In genomic region chr16:84463221-84463620, GRCh38 we compare ENCODE assay signal across 25 cellular contexts. TPM values are rescaled to one million over a fixed set of nuclear protein-coding genes. Genes with fewer than 3 reads are reported as not detected.
A peak's percentile ranks its signal among the peaks of the same experiment; 100 is the strongest.
DNase-seq lines count a peak whose midpoint lies in the region; TF ChIP-seq lines count a peak whose summit lies in the region.
"Had no signal": no experiment of that assay in that cellular context is flagged by ENCODE, and none has a peak within 500 bp of the region (broad histone marks: within the 10 kb centered on the region; RNA-seq: fewer than 3 reads in every experiment).

No MANE protein-coding gene starts in this region.

- no peak overlapping the region for H3K4me2 ChIP-seq in trophoblast cell (ENCODE audit: low read length)

- H3K79me2 ChIP-seq in trophoblast cell (ENCODE audit: control insufficient read depth, insufficient read depth, low read length, poor library complexity): no peaks in the 10 kb centered on the region

- no peaks in the 10 kb centered on the region for H3K4me1 ChIP-seq in trophoblast cell (ENCODE audit: control insufficient read depth in 1 of 2, insufficient read depth in 2 of 2, low read length in 2 of 2)
- no peaks in the 10 kb centered on the region for H3K4me1 ChIP-seq in effector memory CD4-positive, alpha-beta T cell (ENCODE audit: control insufficient read depth, insufficient read depth, low read length, poor library complexity, severe bottlenecking)
- H3K4me1 ChIP-seq: ascending aorta, colonic mucosa had no signal

- H2AK5ac ChIP-seq in trophoblast cell (ENCODE audit: low read length): no peak overlapping the region

- intact Hi-C loops in activated naive CD4-positive, alpha-beta T cell treated with anti-CD3 and anti-CD28 coated beads for 36 hours (cut with micrococcal nuclease): no loop called here

- peaks cover 3% of the 10 kb centered on the region for H3K9me3 ChIP-seq in trophoblast cell (ENCODE audit: insufficient read depth, low read depth, low read length)
- peaks cover 4% of the 10 kb centered on the region for H3K9me3 ChIP-seq in effector memory CD4-positive, alpha-beta T cell (ENCODE audit: control insufficient read depth, low read length)
- H3K9me3 ChIP-seq: colonic mucosa had no signal

- no peak overlapping the region for H2BK5ac ChIP-seq in trophoblast cell (ENCODE audit: low read depth, low read length, poor library complexity)

- H2BK120ac ChIP-seq in trophoblast cell (ENCODE audit: insufficient read depth, low read length, poor library complexity): no peak overlapping the region

- H3K4me3 Mint-ChIP-seq in activated naive CD4-positive, alpha-beta T cell treated with anti-CD3 and anti-CD28 coated beads, Interleukin-2, amount 10 ng/mL, durations not matched to agents 7 days and 5 days: no peak overlapping the region
- H3K4me3 Mint-ChIP-seq in activated naive CD4-positive, alpha-beta T cell treated with anti-CD3 and anti-CD28 coated beads for 36 hours: no peak overlapping the region
- H3K4me3 Mint-ChIP-seq in osteocyte (ENCODE audit: unreplicated experiment): no peak overlapping the region
- H3K4me3 Mint-ChIP-seq: activated B cell treated with CpG ODN at 0.5 μM for 24 hours; B cell; CD4-positive, alpha-beta memory T cell; stimulated activated naive B cell treated with anti-CD40 and anti-IgM and Interleukin-4, amounts not matched to agents 10 μg/mL and 1 μg/mL and 100 μg/mL, for 72 hours had no signal

- no peaks in the 10 kb centered on the region for H3K27me3 ChIP-seq in trophoblast cell (ENCODE audit: insufficient read depth, low read length)
- H3K27me3 ChIP-seq in effector memory CD4-positive, alpha-beta T cell (replicated peaks; ENCODE audit: control insufficient read depth, insufficient read depth, low read length, poor library complexity, severe bottlenecking): no peaks in the 10 kb centered on the region
- H3K27me3 ChIP-seq: ascending aorta, colonic mucosa had no signal

- no peak overlapping the region for H3K23ac ChIP-seq in trophoblast cell (ENCODE audit: low read length)

- no peak for TF ChIP-seq CTCF in osteocyte (IDR thresholded peaks at IDR 0.05)

- no peak for DNase-seq in activated naive CD4-positive, alpha-beta T cell treated with anti-CD3 and anti-CD28 coated beads, Interleukin-2, amount 10 ng/mL, durations not matched to agents 7 days and 5 days
- DNase-seq in activated naive CD4-positive, alpha-beta T cell treated with anti-CD3 and anti-CD28 coated beads for 36 hours: no peak
- DNase-seq in islet precursor cell (peak; percentile 39), osteocyte (ENCODE audit: extremely low spot score, unreplicated experiment) (peak; percentile 48), kidney glomerular epithelial cell (lab: John Stamatoyannopoulos, UW) (no peak), trophoblast cell (no peak)
- no peak for DNase-seq in effector memory CD4-positive, alpha-beta T cell
- DNase-seq: activated B cell treated with CpG ODN at 0.5 μM for 24 hours; activated CD4-positive, alpha-beta T cell treated with anti-CD3 and anti-CD28 coated beads, Interleukin-2, amount 50 U/mL, for 4 hours; CD4-positive, alpha-beta memory T cell; colonic mucosa; effector CD8-positive, alpha-beta T cell; H7; hypothalamus; KBM-7; mesendoderm; NCI-H1092 treated with DMSO at 0.1 percent for 48 hours; NCI-H1930; NCI-H2171 treated with DMSO at 0.1 percent for 48 hours; NCI-H510A; nucleus accumbens; stimulated activated naive B cell treated with anti-CD40 and anti-IgM and Interleukin-4, amounts not matched to agents 10 μg/mL and 1 μg/mL and 100 μg/mL, for 72 hours had no signal

- no peak overlapping the region for H3K4me3 ChIP-seq in trophoblast cell (ENCODE audit: low read depth, low read length)
- no peak overlapping the region for H3K4me3 ChIP-seq in effector memory CD4-positive, alpha-beta T cell (ENCODE audit: insufficient read depth, low read depth, low read length, poor library complexity, severe bottlenecking)
- H3K4me3 ChIP-seq: ascending aorta, colonic mucosa had no signal

- no peak overlapping the region for H2BK12ac ChIP-seq in trophoblast cell (ENCODE audit: low read length)

- H3K9ac ChIP-seq in trophoblast cell (ENCODE audit: low read length): no peak overlapping the region

- H3K4me1 Mint-ChIP-seq in activated naive CD4-positive, alpha-beta T cell treated with anti-CD3 and anti-CD28 coated beads, Interleukin-2, amount 10 ng/mL, durations not matched to agents 7 days and 5 days: peaks cover 11% of the 10 kb centered on the region
- no peaks in the 10 kb centered on the region for H3K4me1 Mint-ChIP-seq in activated naive CD4-positive, alpha-beta T cell treated with anti-CD3 and anti-CD28 coated beads for 36 hours (ENCODE audit: low read depth)
- no peaks in the 10 kb centered on the region for H3K4me1 Mint-ChIP-seq in osteocyte (ENCODE audit: unreplicated experiment)
- H3K4me1 Mint-ChIP-seq: activated B cell treated with CpG ODN at 0.5 μM for 24 hours; B cell; stimulated activated naive B cell treated with anti-CD40 and anti-IgM and Interleukin-4, amounts not matched to agents 10 μg/mL and 1 μg/mL and 100 μg/mL, for 72 hours had no signal

- H3K9me3 Mint-ChIP-seq in activated naive CD4-positive, alpha-beta T cell treated with anti-CD3 and anti-CD28 coated beads, Interleukin-2, amount 10 ng/mL, durations not matched to agents 7 days and 5 days: peaks cover 19% of the 10 kb centered on the region
- H3K9me3 Mint-ChIP-seq in activated naive CD4-positive, alpha-beta T cell treated with anti-CD3 and anti-CD28 coated beads for 36 hours: peaks cover 12% of the 10 kb centered on the region
- peaks cover 8% of the 10 kb centered on the region for H3K9me3 Mint-ChIP-seq in osteocyte (ENCODE audit: unreplicated experiment)

- peak overlapping the region; percentile 7 for H3K27ac Mint-ChIP-seq in activated naive CD4-positive, alpha-beta T cell treated with anti-CD3 and anti-CD28 coated beads, Interleukin-2, amount 10 ng/mL, durations not matched to agents 7 days and 5 days
- H3K27ac Mint-ChIP-seq in activated naive CD4-positive, alpha-beta T cell treated with anti-CD3 and anti-CD28 coated beads for 36 hours: no peak overlapping the region
- H3K27ac Mint-ChIP-seq in osteocyte (ENCODE audit: unreplicated experiment): no peak overlapping the region
- H3K27ac Mint-ChIP-seq: activated B cell treated with CpG ODN at 0.5 μM for 24 hours; activated T-helper 2 cell treated with anti-CD3 and anti-CD28 coated beads, Interferon-gamma antibody, Interleukin-2, Interleukin-4, amounts not matched to agents 10 μg/mL and 5 μg/mL and 100 μg/mL, durations not matched to agents 14 hours and 24 hours and 36 hours; B cell; CD4-positive, alpha-beta memory T cell; stimulated activated naive B cell treated with anti-CD40 and anti-IgM and Interleukin-4, amounts not matched to agents 10 μg/mL and 1 μg/mL and 100 μg/mL, for 72 hours had no signal

- H3K4ac ChIP-seq in trophoblast cell (ENCODE audit: low read depth, low read length): no peak overlapping the region

- H3K14ac ChIP-seq in trophoblast cell (ENCODE audit: low read length): no peak overlapping the region

- no CpG with 5 or more reads among the region's 7 CpGs for WGBS in trophoblast cell (ENCODE audit: extremely low coverage, insufficient coverage, insufficient read length)

- H4K91ac ChIP-seq in trophoblast cell (ENCODE audit: low read depth, low read length): no peak overlapping the region

- peaks cover 33 to 42% of the 10 kb centered on the region in 2 experiments for H3K36me3 ChIP-seq in trophoblast cell (ENCODE audit: control insufficient read depth in 1 of 2, insufficient read depth in 2 of 2, low read length in 2 of 2)
- H3K36me3 ChIP-seq in effector memory CD4-positive, alpha-beta T cell (ENCODE audit: control insufficient read depth, insufficient read depth, low read length): peaks cover 5% of the 10 kb centered on the region

- no peak overlapping the region for H3K27ac ChIP-seq in trophoblast cell (ENCODE audit: low read depth, low read length)
- H3K27ac ChIP-seq in effector memory CD4-positive, alpha-beta T cell (ENCODE audit: insufficient read depth, low read length, poor library complexity, severe bottlenecking): no peak overlapping the region
- H3K27ac ChIP-seq: ascending aorta, colonic mucosa had no signal

- no peak overlapping the region for H3K18ac ChIP-seq in trophoblast cell (ENCODE audit: low read length)

- CTCF ChIA-PET in activated naive CD4-positive, alpha-beta T cell treated with anti-CD3 and anti-CD28 coated beads, Interleukin-2, amount 10 ng/mL, durations not matched to agents 7 days and 5 days (lab: Charles Lee): no interaction called here
- CTCF ChIA-PET in activated naive CD4-positive, alpha-beta T cell treated with anti-CD3 and anti-CD28 coated beads for 36 hours (lab: Charles Lee): interaction anchor here (1.5 kb wide), 1 partner anchor 186 kb away, joined by 4 read pairs; no protein-coding TSS in a partner anchor

- H3K79me1 ChIP-seq in trophoblast cell (ENCODE audit: low read length): no peaks in the 10 kb centered on the region

- H4K8ac ChIP-seq in trophoblast cell (ENCODE audit: low read depth, low read length): no peak overlapping the region

- H3K27me3 Mint-ChIP-seq in activated naive CD4-positive, alpha-beta T cell treated with anti-CD3 and anti-CD28 coated beads, Interleukin-2, amount 10 ng/mL, durations not matched to agents 7 days and 5 days: no peaks in the 10 kb centered on the region
- no peaks in the 10 kb centered on the region for H3K27me3 Mint-ChIP-seq in activated naive CD4-positive, alpha-beta T cell treated with anti-CD3 and anti-CD28 coated beads for 36 hours (ENCODE audit: low read depth)
- H3K27me3 Mint-ChIP-seq in osteocyte (ENCODE audit: unreplicated experiment): no peaks in the 10 kb centered on the region
- H3K27me3 Mint-ChIP-seq: activated B cell treated with CpG ODN at 0.5 μM for 24 hours; B cell; CD4-positive, alpha-beta memory T cell; stimulated activated naive B cell treated with anti-CD40 and anti-IgM and Interleukin-4, amounts not matched to agents 10 μg/mL and 1 μg/mL and 100 μg/mL, for 72 hours had no signal

- no peak overlapping the region for H4K12ac ChIP-seq in trophoblast cell (ENCODE audit: low read depth, low read length)

- peaks cover 63% of the 10 kb centered on the region for H3K36me3 Mint-ChIP-seq in activated naive CD4-positive, alpha-beta T cell treated with anti-CD3 and anti-CD28 coated beads, Interleukin-2, amount 10 ng/mL, durations not matched to agents 7 days and 5 days
- peaks cover 21% of the 10 kb centered on the region for H3K36me3 Mint-ChIP-seq in activated naive CD4-positive, alpha-beta T cell treated with anti-CD3 and anti-CD28 coated beads for 36 hours (ENCODE audit: low read depth)
- peaks cover 31% of the 10 kb centered on the region for H3K36me3 Mint-ChIP-seq in osteocyte (ENCODE audit: unreplicated experiment)

- H2AFZ ChIP-seq in trophoblast cell (ENCODE audit: insufficient read depth, low read length, poor library complexity): no peak overlapping the region

RNA-seq across cellular contexts. Expression of gene MEAK7, which starts 41.2 kb away (rescaled TPM):
- 1 to 10 TPM; 6.3 to 7.0 TPM for total RNA-seq in activated naive CD4-positive, alpha-beta T cell treated with anti-CD3 and anti-CD28 coated beads for 36 hours
- total RNA-seq in osteocyte: 26.2 and 28.1 TPM in 2 replicates
- 16.0 and 16.7 TPM in 2 replicates for polyA plus RNA-seq in trophoblast cell (2013)

Comparison
In these comparisons a context has a peak if more than half of its experiments do, and no peak if none do; other contexts are left out.
1. DNase-seq: peak in islet precursor cell (single experiment) and osteocyte (single experiment); none in activated naive CD4-positive, alpha-beta T cell treated with anti-CD3 and anti-CD28 coated beads, Interleukin-2, amount 10 ng/mL, durations not matched to agents 7 days and 5 days (single experiment), activated naive CD4-positive, alpha-beta T cell treated with anti-CD3 and anti-CD28 coated beads for 36 hours (single experiment), kidney glomerular epithelial cell (single experiment), trophoblast cell (0 of 2) and effector memory CD4-positive, alpha-beta T cell (0 of 3).